16 cellular contexts compared by ENCODE assay signal in genomic region chr5:143890475-143890874, GRCh38.
A peak's percentile ranks its signal among the peaks of the same experiment; 100 is the strongest.
DNase-seq lines count a peak whose midpoint lies in the region; ATAC-seq and TF ChIP-seq lines count a peak whose summit lies in the region.
"Had no signal": no experiment of that assay in that cellular context is flagged by ENCODE, and none has a peak within 500 bp of the region (broad histone marks: within the 10 kb centered on the region; RNA-seq: fewer than 3 reads in every experiment).

No MANE protein-coding gene starts in this region.

- H3K9me3 ChIP-seq in adipocyte (ENCODE audit: control insufficient read depth, low read length) = no peaks in the 10 kb centered on the region
- H3K9me3 ChIP-seq: A549, mucosa of descending colon, Peyer's patch had no signal

- peaks cover 61% of the 10 kb centered on the region for H3K4me1 ChIP-seq in adipocyte (ENCODE audit: control insufficient read depth, insufficient read depth, low read length)
- H3K4me1 ChIP-seq: Peyer's patch had no signal

- H3K27me3 ChIP-seq in adipocyte (replicated peaks; ENCODE audit: control insufficient read depth, insufficient read depth, low read length) = no peaks in the 10 kb centered on the region
- H3K27me3 ChIP-seq: Peyer's patch had no signal

- TF ChIP-seq CTCF in nephron (IDR thresholded peaks at IDR 0.05; ENCODE audit: unreplicated experiment in 3 of 3) = no peak

- no peaks in the 10 kb centered on the region for H3K36me3 ChIP-seq in adipocyte (ENCODE audit: control insufficient read depth, insufficient read depth, low read length, severe bottlenecking)
- H3K36me3 ChIP-seq: Peyer's patch had no signal

- DNase-seq in NCI-H1417 (lab: John Stamatoyannopoulos, UW) = peak; percentile 22 to 73 (median 41)
- no peak for DNase-seq in NCI-H1417 treated with DMSO at 0.1 percent for 48 hours (lab: John Stamatoyannopoulos, UW)
- DNase-seq in NCI-H2196 (lab: John Stamatoyannopoulos, UW; ENCODE audit: unreplicated experiment) = peak; percentile 35
- peak; percentile 59 for DNase-seq in adipocyte (ENCODE audit: low read depth)
- DNase-seq in iPS-NIHi7 (ENCODE audit: extremely low spot score) = no peak
- no peak for DNase-seq in kidney glomerular epithelial cell (lab: John Stamatoyannopoulos, UW)
- DNase-seq: aorta; CD4-positive, alpha-beta T cell; cortex of kidney; erythroblast; mucosa of descending colon; Peyer's patch had no signal

- H3K27ac Mint-ChIP-seq in nephron = peak overlapping the region; percentile 29 to 59 (median 51)
- H3K27ac Mint-ChIP-seq: CD4-positive, alpha-beta T cell had no signal

- no peaks in the 10 kb centered on the region for H3K36me3 Mint-ChIP-seq in nephron (ENCODE audit: low read depth)

- peaks cover 74% of the 10 kb centered on the region for H3K4me1 Mint-ChIP-seq in nephron

- ATAC-seq in HG02623 (IDR thresholded peaks at IDR 0.05; ENCODE audit: unreplicated experiment) = no peak
- ATAC-seq: A549, GM12878, mucosa of descending colon had no signal

- H3K27me3 Mint-ChIP-seq in nephron (ENCODE audit: low read depth) = no peaks in the 10 kb centered on the region
- H3K27me3 Mint-ChIP-seq: CD4-positive, alpha-beta T cell had no signal

- H3K4me3 ChIP-seq in adipocyte (ENCODE audit: low read length) = no peak overlapping the region
- H3K4me3 ChIP-seq: A549, GM12878, mucosa of descending colon, Peyer's patch had no signal

- H3K9ac ChIP-seq in adipocyte (ENCODE audit: low read length) = peak overlapping the region; percentile 42

- H3K9me3 Mint-ChIP-seq in nephron = no peaks in the 10 kb centered on the region
- H3K9me3 Mint-ChIP-seq: CD4-positive, alpha-beta T cell had no signal

- H3K4me3 Mint-ChIP-seq in nephron = no peak overlapping the region
- H3K4me3 Mint-ChIP-seq: CD4-positive, alpha-beta T cell had no signal

Comparison
In these comparisons a context has a peak if more than half of its experiments do, and no peak if none do; other contexts are left out.
1. DNase-seq: peak in NCI-H1417 (3 of 3), NCI-H2196 (single experiment) and adipocyte (single experiment); none in NCI-H1417 treated with DMSO at 0.1 percent for 48 hours (single experiment), iPS-NIHi7 (single experiment) and kidney glomerular epithelial cell (single experiment).